In genomic region chr3:158106773-158107461, GRCh38 we compare ENCODE assay signal across 9 cellular contexts. TPM values are rescaled to one million over a fixed set of nuclear protein-coding genes. Genes with fewer than 3 reads are reported as not detected.
DNase-seq lines count a peak whose midpoint lies in the region; ATAC-seq, FAIRE-seq and TF ChIP-seq lines count a peak whose summit lies in the region.
"Had no signal": no experiment of that assay in that cellular context is flagged by ENCODE, and none has a peak within 500 bp of the region (broad histone marks: within the 10 kb centered on the region; RNA-seq: fewer than 3 reads in every experiment).

No MANE protein-coding gene starts in this region.

- peaks cover 68% of the 10 kb centered on the region for H3K27me3 Mint-ChIP-seq in T-helper 17 cell

- WGBS in hepatocyte (ENCODE audit: low lambda C conversion rate, missing lambda C conversion rate): under 1% methylated on average over 34 of the region's 37 CpGs

- H3K27me3 ChIP-seq in hepatocyte: peaks cover 70% of the 10 kb centered on the region

- peak overlapping the region; percentile 69 for H2AFZ ChIP-seq in hepatocyte

- peaks cover 11% of the 10 kb centered on the region for H3K9me3 ChIP-seq in T-helper 17 cell (ENCODE audit: control insufficient read depth, low read length, poor library complexity, severe bottlenecking)
- H3K9me3 ChIP-seq in hepatocyte (ENCODE audit: low read depth): no peaks in the 10 kb centered on the region

- peaks cover 10% of the 10 kb centered on the region for H3K79me2 ChIP-seq in hepatocyte

- H3K4me3 Mint-ChIP-seq in T-helper 17 cell: peak overlapping the region; percentile 92

- H3K27ac Mint-ChIP-seq in T-helper 17 cell: peak overlapping the region; percentile 59

- no peak for ATAC-seq in T-helper 17 cell
- ATAC-seq in HG03045 (IDR thresholded peaks at IDR 0.05; ENCODE audit: unreplicated experiment): no peak
- no peak for ATAC-seq in HG03457 (IDR thresholded peaks at IDR 0.05; ENCODE audit: unreplicated experiment)

- no peaks in the 10 kb centered on the region for H3K9me2 ChIP-seq in hepatocyte (replicated peaks; ENCODE audit: insufficient read depth)

- H3K36me3 ChIP-seq in hepatocyte (replicated peaks; ENCODE audit: insufficient read depth, low read depth): no peaks in the 10 kb centered on the region

- TF ChIP-seq CTCF in hepatocyte (IDR thresholded peaks at IDR 0.05; ENCODE audit: poor library complexity): no peak

- H3K4me3 ChIP-seq in hepatocyte: no peak overlapping the region
- H3K4me3 ChIP-seq: lung had no signal

- peaks cover 10% of the 10 kb centered on the region for H3K36me3 Mint-ChIP-seq in T-helper 17 cell (ENCODE audit: low read depth)

- no peaks in the 10 kb centered on the region for H4K20me1 ChIP-seq in hepatocyte (ENCODE audit: insufficient read depth, poor library complexity, severe bottlenecking)

- no peak overlapping the region for H3K27ac ChIP-seq in hepatocyte

- no peak for FAIRE-seq in RCC 7860 (lab: Jason Lieb, UNC)

- peak overlapping the region; percentile 81 for H3K4me2 ChIP-seq in hepatocyte

- DNase-seq in DMS 273 treated with DMSO at 0.1 percent for 48 hours (lab: John Stamatoyannopoulos, UW) (peak; percentile 30), HCEC 1CT (peak; percentile 23), T-helper 17 cell (no peak), hepatocyte (ENCODE audit: low spot score) (peak; percentile 22), RCC 7860 (ENCODE audit: low spot score) (no peak), GM19240 (ENCODE audit: insufficient read length, low spot score) (no peak)

- peaks cover 35% of the 10 kb centered on the region for H3K4me1 ChIP-seq in hepatocyte (ENCODE audit: insufficient read depth)

- H3K4me1 Mint-ChIP-seq in T-helper 17 cell: peaks cover 41% of the 10 kb centered on the region

RNA-seq across cellular contexts. Expression of gene SHOX2, which starts 0.7 kb away (rescaled TPM):
- total RNA-seq in T-helper 17 cell (not detected), hepatocyte (0.67 and 2.8 TPM in 2 replicates)
- polyA plus RNA-seq in hepatocyte: 0.94 and 1.2 TPM in 2 replicates

RNA-seq across cellular contexts. Expression of gene RSRC1, which starts 3.0 kb away (rescaled TPM):
- total RNA-seq in T-helper 17 cell: 10 to 100 TPM; 30.8 to 31.6 TPM
- total RNA-seq in hepatocyte: 34.1 and 37.5 TPM in 2 replicates
- 22.6 and 27.2 TPM in 2 replicates for polyA plus RNA-seq in hepatocyte

Comparison
In these comparisons a context has a peak if more than half of its experiments do, and no peak if none do; other contexts are left out.
1. DNase-seq: peak in DMS 273 treated with DMSO at 0.1 percent for 48 hours (single experiment), HCEC 1CT (single experiment) and hepatocyte (single experiment); none in T-helper 17 cell (0 of 3), RCC 7860 (single experiment) and GM19240 (single experiment).